ENCODE assay signal across 1 cellular context in genomic region chr22:50293441-50294318, GRCh38.
A peak's percentile ranks its signal among the peaks of the same experiment; 100 is the strongest.
TF ChIP-seq lines count a peak whose summit lies in the region.

No MANE protein-coding gene starts in this region.

TF ChIP-seq in HepG2, 621 proteins besides CTCF, POLR2A, EP300 and RAD21 (continued from another document and continues in another):
- TF ChIP-seq, protein P1, sequence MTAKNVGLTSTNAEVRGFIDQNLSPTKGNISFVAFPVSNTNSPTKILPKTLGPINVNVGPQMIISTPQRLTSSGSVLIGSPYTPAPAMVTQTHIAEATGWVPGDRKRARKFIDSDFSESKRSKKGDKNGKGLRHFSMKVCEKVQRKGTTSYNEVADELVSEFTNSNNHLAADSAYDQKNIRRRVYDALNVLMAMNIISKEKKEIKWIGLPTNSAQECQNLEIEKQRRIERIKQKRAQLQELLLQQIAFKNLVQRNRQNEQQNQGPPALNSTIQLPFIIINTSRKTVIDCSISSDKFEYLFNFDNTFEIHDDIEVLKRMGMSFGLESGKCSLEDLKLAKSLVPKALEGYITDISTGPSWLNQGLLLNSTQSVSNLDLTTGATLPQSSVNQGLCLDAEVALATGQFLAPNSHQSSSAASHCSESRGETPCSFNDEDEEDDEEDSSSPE (CRISPR knock-in tag; IDR thresholded peaks at IDR 0.05), result no peak
- TF ChIP-seq ELK4 (CRISPR knock-in tag; IDR thresholded peaks at IDR 0.05; ENCODE audit: borderline replicate concordance), result no peak
- no peak for TF ChIP-seq ZNF503 (CRISPR knock-in tag; IDR thresholded peaks at IDR 0.05)
- TF ChIP-seq ZNF83 (CRISPR knock-in tag; IDR thresholded peaks at IDR 0.05; ENCODE audit: borderline replicate concordance), result peak; percentile 79; the same call in 1 of the 2 replicates
- no peak for TF ChIP-seq PBX3 (CRISPR knock-in tag; IDR thresholded peaks at IDR 0.05; ENCODE audit: borderline replicate concordance)
- TF ChIP-seq ZNF597 (CRISPR knock-in tag; IDR thresholded peaks at IDR 0.05), result no peak
- peak; percentile 96 for TF ChIP-seq MED1 (CRISPR knock-in tag; IDR thresholded peaks at IDR 0.05)
- peak; percentile 76; the same call in 1 of the 2 replicates for TF ChIP-seq ZNF563 (CRISPR knock-in tag; IDR thresholded peaks at IDR 0.05)
- no peak for TF ChIP-seq JARID2 (CRISPR knock-in tag; IDR thresholded peaks at IDR 0.05; ENCODE audit: insufficient replicate concordance)
- TF ChIP-seq ZBTB7A (CRISPR knock-in tag; IDR thresholded peaks at IDR 0.05), result peak; percentile 83
- TF ChIP-seq ZNF34 (CRISPR knock-in tag; IDR thresholded peaks at IDR 0.05; ENCODE audit: borderline replicate concordance), result no peak
- TF ChIP-seq, protein P2, sequence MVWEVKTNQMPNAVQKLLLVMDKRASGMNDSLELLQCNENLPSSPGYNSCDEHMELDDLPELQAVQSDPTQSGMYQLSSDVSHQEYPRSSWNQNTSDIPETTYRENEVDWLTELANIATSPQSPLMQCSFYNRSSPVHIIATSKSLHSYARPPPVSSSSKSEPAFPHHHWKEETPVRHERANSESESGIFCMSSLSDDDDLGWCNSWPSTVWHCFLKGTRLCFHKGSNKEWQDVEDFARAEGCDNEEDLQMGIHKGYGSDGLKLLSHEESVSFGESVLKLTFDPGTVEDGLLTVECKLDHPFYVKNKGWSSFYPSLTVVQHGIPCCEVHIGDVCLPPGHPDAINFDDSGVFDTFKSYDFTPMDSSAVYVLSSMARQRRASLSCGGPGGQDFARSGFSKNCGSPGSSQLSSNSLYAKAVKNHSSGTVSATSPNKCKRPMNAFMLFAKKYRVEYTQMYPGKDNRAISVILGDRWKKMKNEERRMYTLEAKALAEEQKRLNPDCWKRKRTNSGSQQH (CRISPR knock-in tag; IDR thresholded peaks at IDR 0.05; ENCODE audit: low read depth), result peak; percentile 34; the same call in 1 of the 2 replicates
- TF ChIP-seq REPIN1 (CRISPR knock-in tag; IDR thresholded peaks at IDR 0.05; ENCODE audit: borderline replicate concordance, low read depth), result 0 out of 2 replicates have a peak, but pooled peaks have one; percentile 49
- peak; percentile 30 for TF ChIP-seq CBX1 (IDR thresholded peaks at IDR 0.05; ENCODE audit: low read depth)
- no peak; the same call in 1 of the 2 replicates for TF ChIP-seq REL (CRISPR knock-in tag; conservative IDR thresholded peaks at IDR 0.05)
- TF ChIP-seq ZNF607 (CRISPR knock-in tag; IDR thresholded peaks at IDR 0.05; ENCODE audit: borderline replicate concordance), result peak; percentile 80
- no peak for TF ChIP-seq REXO4 (CRISPR knock-in tag; IDR thresholded peaks at IDR 0.05; ENCODE audit: borderline replicate concordance)
- TF ChIP-seq, protein P3, sequence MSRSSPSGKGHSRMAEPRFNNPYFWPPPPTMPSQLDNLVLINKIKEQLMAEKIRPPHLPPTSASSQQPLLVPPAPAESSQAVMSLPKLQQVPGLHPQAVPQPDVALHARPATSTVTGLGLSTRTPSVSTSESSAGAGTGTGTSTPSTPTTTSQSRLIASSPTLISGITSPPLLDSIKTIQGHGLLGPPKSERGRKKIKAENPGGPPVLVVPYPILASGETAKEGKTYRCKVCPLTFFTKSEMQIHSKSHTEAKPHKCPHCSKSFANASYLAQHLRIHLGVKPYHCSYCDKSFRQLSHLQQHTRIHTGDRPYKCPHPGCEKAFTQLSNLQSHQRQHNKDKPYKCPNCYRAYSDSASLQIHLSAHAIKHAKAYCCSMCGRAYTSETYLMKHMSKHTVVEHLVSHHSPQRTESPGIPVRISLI (CRISPR knock-in tag; IDR thresholded peaks at IDR 0.05; ENCODE audit: borderline replicate concordance), result peak; percentile 59
- 0 out of 2 replicates have a peak, but pooled peaks have one; percentile 70 for TF ChIP-seq TGIF2 (CRISPR knock-in tag; IDR thresholded peaks at IDR 0.05)
- no peak for TF ChIP-seq SRSF4 (IDR thresholded peaks at IDR 0.05; ENCODE audit: low read depth, low read length, poor library complexity, severe bottlenecking)
- peak; percentile 88; the same call in 1 of the 2 replicates for TF ChIP-seq ZNF615 (CRISPR knock-in tag; IDR thresholded peaks at IDR 0.05; ENCODE audit: borderline replicate concordance)
- TF ChIP-seq ZNF766 (CRISPR knock-in tag; IDR thresholded peaks at IDR 0.05; ENCODE audit: borderline replicate concordance), result peak; percentile 35; the same call in 1 of the 2 replicates
- TF ChIP-seq UBTF (CRISPR knock-in tag; IDR thresholded peaks at IDR 0.05), result peak; percentile 98
- no peak for TF ChIP-seq RFX3 (CRISPR knock-in tag; IDR thresholded peaks at IDR 0.05)
- no peak; the same call in 1 of the 2 replicates for TF ChIP-seq ZNF143 (CRISPR knock-in tag; IDR thresholded peaks at IDR 0.05)
- 0 out of 2 replicates have a peak, but pooled peaks have one; percentile 42 for TF ChIP-seq POLR2AphosphoS5 (IDR thresholded peaks at IDR 0.05; ENCODE audit: low read depth, low read length)
- 0 out of 2 replicates have a peak, but pooled peaks have one; percentile 13 for TF ChIP-seq EED (CRISPR knock-in tag; IDR thresholded peaks at IDR 0.05)
- TF ChIP-seq NRL (CRISPR knock-in tag; IDR thresholded peaks at IDR 0.05; ENCODE audit: borderline replicate concordance), result peak; percentile 49; the same call in 1 of the 2 replicates
- no peak for TF ChIP-seq TEAD2 (CRISPR knock-in tag; IDR thresholded peaks at IDR 0.05)
- TF ChIP-seq ARID2 (CRISPR knock-in tag; IDR thresholded peaks at IDR 0.05; ENCODE audit: borderline replicate concordance), result peak; percentile 60; the same call in 1 of the 2 replicates
- peak; percentile 64; the same call in 1 of the 2 replicates for TF ChIP-seq ZNF709 (CRISPR knock-in tag; IDR thresholded peaks at IDR 0.05)
- TF ChIP-seq ATF5 (CRISPR knock-in tag; IDR thresholded peaks at IDR 0.05; ENCODE audit: low read depth), result 0 out of 2 replicates have a peak, but pooled peaks have one; percentile 19
- TF ChIP-seq ZNF549 (CRISPR knock-in tag; IDR thresholded peaks at IDR 0.05), result peak; percentile 94
- TF ChIP-seq, protein P4, sequence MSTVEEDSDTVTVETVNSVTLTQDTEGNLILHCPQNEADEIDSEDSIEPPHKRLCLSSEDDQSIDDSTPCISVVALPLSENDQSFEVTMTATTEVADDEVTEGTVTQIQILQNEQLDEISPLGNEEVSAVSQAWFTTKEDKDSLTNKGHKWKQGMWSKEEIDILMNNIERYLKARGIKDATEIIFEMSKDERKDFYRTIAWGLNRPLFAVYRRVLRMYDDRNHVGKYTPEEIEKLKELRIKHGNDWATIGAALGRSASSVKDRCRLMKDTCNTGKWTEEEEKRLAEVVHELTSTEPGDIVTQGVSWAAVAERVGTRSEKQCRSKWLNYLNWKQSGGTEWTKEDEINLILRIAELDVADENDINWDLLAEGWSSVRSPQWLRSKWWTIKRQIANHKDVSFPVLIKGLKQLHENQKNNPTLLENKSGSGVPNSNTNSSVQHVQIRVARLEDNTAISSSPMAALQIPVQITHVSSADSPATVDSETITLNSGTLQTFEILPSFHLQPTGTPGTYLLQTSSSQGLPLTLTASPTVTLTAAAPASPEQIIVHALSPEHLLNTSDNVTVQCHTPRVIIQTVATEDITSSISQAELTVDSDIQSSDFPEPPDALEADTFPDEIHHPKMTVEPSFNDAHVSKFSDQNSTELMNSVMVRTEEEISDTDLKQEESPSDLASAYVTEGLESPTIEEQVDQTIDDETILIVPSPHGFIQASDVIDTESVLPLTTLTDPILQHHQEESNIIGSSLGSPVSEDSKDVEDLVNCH (CRISPR knock-in tag; IDR thresholded peaks at IDR 0.05), result no peak
- 0 out of 2 replicates have a peak, but pooled peaks have one; percentile 49 for TF ChIP-seq CREM (IDR thresholded peaks at IDR 0.05)
- no peak for TF ChIP-seq CREM (CRISPR knock-in tag; IDR thresholded peaks at IDR 0.05)
- TF ChIP-seq ZFYVE20 (CRISPR knock-in tag; IDR thresholded peaks at IDR 0.05; ENCODE audit: borderline replicate concordance, low read depth), result 0 out of 2 replicates have a peak, but pooled peaks have one; percentile 30
- TF ChIP-seq IKZF4 (CRISPR knock-in tag; IDR thresholded peaks at IDR 0.05; ENCODE audit: borderline replicate concordance, low read depth, not compliant biosample characterization), result no peak
- TF ChIP-seq ZNF75D (CRISPR knock-in tag; IDR thresholded peaks at IDR 0.05; ENCODE audit: borderline replicate concordance), result peak; percentile 37; the same call in 1 of the 2 replicates
- TF ChIP-seq ZSCAN21 (CRISPR knock-in tag; IDR thresholded peaks at IDR 0.05; ENCODE audit: borderline replicate concordance), result peak; percentile 78
- TF ChIP-seq HES4 (CRISPR knock-in tag; IDR thresholded peaks at IDR 0.05; ENCODE audit: borderline replicate concordance), result no peak
- no peak for TF ChIP-seq ZNF562 (CRISPR knock-in tag; IDR thresholded peaks at IDR 0.05; ENCODE audit: borderline replicate concordance)
- no peak; the same call in 1 of the 2 replicates for TF ChIP-seq ZNF580 (CRISPR knock-in tag; IDR thresholded peaks at IDR 0.05; ENCODE audit: borderline replicate concordance, low read depth)
- TF ChIP-seq HNF1B (CRISPR knock-in tag; IDR thresholded peaks at IDR 0.05), result peak; percentile 90
- 0 out of 2 replicates have a peak, but pooled peaks have one; percentile 22 for TF ChIP-seq ZNF790 (CRISPR knock-in tag; IDR thresholded peaks at IDR 0.05; ENCODE audit: borderline replicate concordance)
- no peak for TF ChIP-seq ZKSCAN5 (CRISPR knock-in tag; IDR thresholded peaks at IDR 0.05)
- TF ChIP-seq ZNF274 (CRISPR knock-in tag; IDR thresholded peaks at IDR 0.05), result peak; percentile 60; the same call in 1 of the 2 replicates
